Comparison of ENCODE assay signal across 8 cellular contexts in genomic region chr3:120416868-120417267, GRCh38. TPM values are rescaled to one million over a fixed set of nuclear protein-coding genes. Genes with fewer than 3 reads are reported as not detected.
A peak's percentile ranks its signal among the peaks of the same experiment; 100 is the strongest.
DNase-seq lines count a peak whose midpoint lies in the region; ATAC-seq, FAIRE-seq and TF ChIP-seq lines count a peak whose summit lies in the region.

No MANE protein-coding gene starts in this region.

- peak overlapping the region in 2 of 8 donors; percentile 17 to 28 for H3K27ac Mint-ChIP-seq in CD8-positive, alpha-beta memory T cell

- peaks cover 10 to 21% (median 14%) of the 10 kb centered on the region in 3 donors for H3K4me1 Mint-ChIP-seq in CD8-positive, alpha-beta memory T cell

- H2AFZ ChIP-seq in endothelial cell of umbilical vein (ENCODE audit: low read depth, low read length) (peak overlapping the region; percentile 35), PC-9 (no peak overlapping the region)

- H4K20me1 ChIP-seq in endothelial cell of umbilical vein (replicated peaks; ENCODE audit: control insufficient read depth, extremely low read depth, insufficient read depth, low read length): no peaks in the 10 kb centered on the region
- no peaks in the 10 kb centered on the region for H4K20me1 ChIP-seq in PC-9 (ENCODE audit: insufficient read depth)

- BruUV-seq in endothelial cell of umbilical vein (replicated peaks; lab: Mats Ljungman, UMichigan): no TSS peak
- no TSS peak for BruUV-seq in PC-9 (replicated peaks; lab: Mats Ljungman, UMichigan)

- POLR2A ChIA-PET in CD8-positive, alpha-beta memory T cell (lab: Charles Lee): interaction anchor here (1.1 to 1.6 kb wide), 2 partner anchors 67 to 322 kb away, joined by 3 to 4 read pairs; partner anchors contain the start of gene GSK3B
- POLR2A ChIA-PET in endothelial cell of umbilical vein (lab: Charles Lee): interaction anchor here (0.8 to 1.3 kb wide), 4 partner anchors 27 to 322 kb away, joined by 3 to 6 read pairs (median 4); no protein-coding TSS in a partner anchor
- POLR2A ChIA-PET in PC-9 (lab: Charles Lee; ENCODE audit: unreplicated experiment): interaction anchor here (0.5 to 0.8 kb wide), 5 partner anchors 178 to 1697 kb away, joined by 3 to 6 read pairs (median 3); no protein-coding TSS in a partner anchor

- no peak overlapping the region for H3K27ac ChIP-seq in CD8-positive, alpha-beta memory T cell (ENCODE audit: low read depth, low read length)
- H3K27ac ChIP-seq in endothelial cell of umbilical vein (ENCODE audit: insufficient read depth, low read depth, low read length): peak overlapping the region; percentile 30
- no peak overlapping the region for H3K27ac ChIP-seq in PC-9

- H3K36me3 ChIP-seq in CD8-positive, alpha-beta memory T cell (ENCODE audit: insufficient read depth, low read length): no peaks in the 10 kb centered on the region
- H3K36me3 ChIP-seq in endothelial cell of umbilical vein (ENCODE audit: control insufficient read depth in 2 of 2, extremely low read depth in 1 of 2, insufficient read depth in 2 of 2, low read length in 2 of 2): peaks cover under 1 to 11% of the 10 kb centered on the region in 2 experiments
- peaks cover 35% of the 10 kb centered on the region for H3K36me3 ChIP-seq in skeletal muscle satellite cell (ENCODE audit: insufficient read depth, low read length)
- H3K36me3 ChIP-seq in PC-9 (ENCODE audit: low read depth): no peaks in the 10 kb centered on the region

- peak; percentile 24 for ATAC-seq in GM21447 (IDR thresholded peaks at IDR 0.05; ENCODE audit: unreplicated experiment)

- H3K79me2 ChIP-seq in endothelial cell of umbilical vein (ENCODE audit: control insufficient read depth, insufficient read depth, low read length) (peaks cover 12% of the 10 kb centered on the region), PC-9 (ENCODE audit: low read depth) (no peaks in the 10 kb centered on the region)

- TF ChIP-seq CTCF in endothelial cell of umbilical vein (IDR thresholded peaks at IDR 0.05; ENCODE audit: extremely low read depth in 1 of 2, insufficient read depth in 1 of 2, low read depth in 1 of 2, low read length in 2 of 2) (no peak), PC-9 (conservative IDR thresholded peaks at IDR 0.05) (no peak)

- H3K4me3 Mint-ChIP-seq in CD8-positive, alpha-beta memory T cell: peak overlapping the region in 6 of 7 donors; percentile 81 to 93 (median 84)

- intact Hi-C loops in endothelial cell of umbilical vein (cut with micrococcal nuclease): loop anchor here (1.0 to 5.0 kb wide), 10 partner anchors 18 to 525 kb away; partner anchors contain the start of gene FSTL1
- intact Hi-C loops in PC-9 (cut with micrococcal nuclease; ENCODE audit: unreplicated experiment): loop anchor here (1.0 to 10.0 kb wide), 8 partner anchors 18 to 1532 kb away; partner anchors contain the start of gene GSK3B

- no peaks in the 10 kb centered on the region for H3K9me1 ChIP-seq in endothelial cell of umbilical vein (replicated peaks; ENCODE audit: control insufficient read depth, extremely low read depth, insufficient read depth, low read length)

- no peaks in the 10 kb centered on the region for H3K9me3 ChIP-seq in CD8-positive, alpha-beta memory T cell (ENCODE audit: low read length)
- H3K9me3 ChIP-seq in endothelial cell of umbilical vein (replicated peaks; ENCODE audit: control insufficient read depth, insufficient read depth, low read length) (no peaks in the 10 kb centered on the region), skeletal muscle satellite cell (replicated peaks; ENCODE audit: low read length) (no peaks in the 10 kb centered on the region), PC-9 (ENCODE audit: insufficient read depth, low read depth) (no peaks in the 10 kb centered on the region)

- H3K36me3 Mint-ChIP-seq in CD8-positive, alpha-beta memory T cell: no peaks in the 10 kb centered on the region

- H3K9me3 Mint-ChIP-seq in CD8-positive, alpha-beta memory T cell: no peaks in the 10 kb centered on the region

- TF ChIP-seq POLR2A in endothelial cell of umbilical vein (IDR thresholded peaks at IDR 0.05; ENCODE audit: low read depth, low read length): no peak

- peaks cover 5% of the 10 kb centered on the region for H3K4me1 ChIP-seq in CD8-positive, alpha-beta memory T cell (ENCODE audit: insufficient read depth, low read length)
- H3K4me1 ChIP-seq in endothelial cell of umbilical vein (ENCODE audit: control insufficient read depth, extremely low read depth, insufficient read depth, low read length) (peaks cover 29% of the 10 kb centered on the region), skeletal muscle satellite cell (ENCODE audit: control insufficient read depth, insufficient read depth, low read length) (peaks cover 31% of the 10 kb centered on the region), PC-9 (replicated peaks; ENCODE audit: insufficient read depth) (peaks cover 11% of the 10 kb centered on the region)

- H3K27me3 ChIP-seq in CD8-positive, alpha-beta memory T cell (ENCODE audit: insufficient read depth, low read length, poor library complexity, severe bottlenecking): no peaks in the 10 kb centered on the region
- H3K27me3 ChIP-seq in endothelial cell of umbilical vein (ENCODE audit: control insufficient read depth in 2 of 2, insufficient read depth in 2 of 2, low read length in 2 of 2): no peaks in the 10 kb centered on the region
- H3K27me3 ChIP-seq in skeletal muscle satellite cell (ENCODE audit: control insufficient read depth, insufficient read depth, low read length): no peaks in the 10 kb centered on the region
- no peaks in the 10 kb centered on the region for H3K27me3 ChIP-seq in PC-9 (ENCODE audit: insufficient read depth, low read depth)

- H3K9me2 ChIP-seq in PC-9 (ENCODE audit: insufficient read depth): no peaks in the 10 kb centered on the region

- FAIRE-seq in endothelial cell of umbilical vein (lab: Jason Lieb, UNC): no peak

- DNase-seq in CD8-positive, alpha-beta memory T cell: no peak
- no peak for DNase-seq in Jurkat, Clone E6-1 (ENCODE audit: low read depth, low spot score)
- no peak for DNase-seq in endothelial cell of umbilical vein (ENCODE audit: low read depth, low spot score)
- DNase-seq in PC-9: no peak
- DNase-seq in cerebellar nuclear complex (lab: John Stamatoyannopoulos, UW): no peak
- no peak for DNase-seq in stimulated activated CD4-positive, alpha-beta T cell treated with anti-CD3 and anti-CD28 coated beads, Interleukin-2, amount 100 ng/mL, for 24 hours

- H3K9ac ChIP-seq in endothelial cell of umbilical vein (replicated peaks; ENCODE audit: extremely low read depth, insufficient read depth, low read length) (no peak overlapping the region), skeletal muscle satellite cell (ENCODE audit: low read depth, low read length) (peak overlapping the region; percentile 24)

- no peak overlapping the region for H3K4me3 ChIP-seq in CD8-positive, alpha-beta memory T cell (ENCODE audit: low read length)
- H3K4me3 ChIP-seq in Jurkat, Clone E6-1 (ENCODE audit: low read length): peak overlapping the region; percentile 58
- H3K4me3 ChIP-seq in endothelial cell of umbilical vein (replicated peaks in 1 of 3; ENCODE audit: insufficient read depth in 1 of 3, low read depth in 1 of 3, low read length in 3 of 3) (no peak overlapping the region), skeletal muscle satellite cell (ENCODE audit: low read length) (peak overlapping the region; percentile 3), PC-9 (no peak overlapping the region)

- no peak overlapping the region for H3K4me2 ChIP-seq in endothelial cell of umbilical vein (ENCODE audit: insufficient read depth, low read length)
- peak overlapping the region; percentile 46 for H3K4me2 ChIP-seq in skeletal muscle satellite cell (ENCODE audit: low read length)
- no peak overlapping the region for H3K4me2 ChIP-seq in PC-9

- H3F3A ChIP-seq in PC-9 (ENCODE audit: insufficient read depth, low read depth): no peaks in the 10 kb centered on the region

- H3K27me3 Mint-ChIP-seq in CD8-positive, alpha-beta memory T cell: peaks cover 8 to 10% of the 10 kb centered on the region in 2 donors

- dilution Hi-C loops in endothelial cell of umbilical vein (cut with MboI; ENCODE audit: extremely low pct_ligation_motif_present, low sequenced_read_pairs): no loop called here

- CTCF ChIA-PET in CD8-positive, alpha-beta memory T cell (lab: Charles Lee): interaction anchor here (0.8 to 6.1 kb wide), 30 partner anchors 8 to 559 kb away, joined by 3 to 90 read pairs (median 4); partner anchors contain the start of genes GSK3B, GTF2E1, LRRC58 and RABL3
- CTCF ChIA-PET in endothelial cell of umbilical vein (lab: Charles Lee): interaction anchor here (0.7 to 9.5 kb wide), 39 partner anchors 8 to 525 kb away, joined by 3 to 367 read pairs (median 5); partner anchors contain the start of genes FSTL1 and LRRC58
- CTCF ChIA-PET in PC-9 (lab: Charles Lee): interaction anchor here (0.6 to 3.1 kb wide), 13 partner anchors 16 to 378 kb away, joined by 3 to 29 read pairs (median 5); partner anchors contain the start of gene FSTL1

TF ChIP-seq in endothelial cell of umbilical vein, 7 proteins besides CTCF, POLR2A, EP300 and RAD21 (continues in another document):
- TF ChIP-seq FOS (IDR thresholded peaks at IDR 0.05; ENCODE audit: borderline replicate concordance, insufficient read depth, low read length): no peak
- TF ChIP-seq GATA2 (IDR thresholded peaks at IDR 0.05; ENCODE audit: insufficient read depth, insufficient read length, low read depth, low read length): no peak
- TF ChIP-seq, protein P1, sequence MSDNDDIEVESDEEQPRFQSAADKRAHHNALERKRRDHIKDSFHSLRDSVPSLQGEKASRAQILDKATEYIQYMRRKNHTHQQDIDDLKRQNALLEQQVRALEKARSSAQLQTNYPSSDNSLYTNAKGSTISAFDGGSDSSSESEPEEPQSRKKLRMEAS (IDR thresholded peaks at IDR 0.05; ENCODE audit: insufficient read depth, insufficient read length): no peak
- TF ChIP-seq JUN (IDR thresholded peaks at IDR 0.05; ENCODE audit: borderline replicate concordance, insufficient read depth, insufficient read length, low read depth): no peak
- no peak for TF ChIP-seq MYC (IDR thresholded peaks at IDR 0.05; ENCODE audit: low read depth, low read length)
- TF ChIP-seq POLR2AphosphoS5 (IDR thresholded peaks at IDR 0.05; ENCODE audit: insufficient read depth, low read depth, low read length): no peak

RNA-seq across cellular contexts. Expression of gene FSTL1, which starts 33.9 kb away (rescaled TPM):
- under 1 TPM; 0.09 to 0.53 TPM for total RNA-seq in CD8-positive, alpha-beta memory T cell
- not detected for polyA plus RNA-seq in CD8-positive, alpha-beta memory T cell
- 25.6 TPM for polyA plus RNA-seq in Jurkat, Clone E6-1 (2012; ENCODE audit: insufficient read depth, insufficient read length)
- total RNA-seq in endothelial cell of umbilical vein: 522 and 562 TPM in 2 replicates
- 235 and 237 TPM in 2 replicates for polyA plus RNA-seq in endothelial cell of umbilical vein
- polyA plus RNA-seq in endothelial cell of umbilical vein (2011; cell fraction: cytosol; rRNA removed): 250 and 312 TPM in 2 replicates
- polyA plus RNA-seq in endothelial cell of umbilical vein (2011; cell fraction: nucleus; rRNA removed): 299 and 313 TPM in 2 replicates
- polyA plus RNA-seq in endothelial cell of umbilical vein (2012): 670 and 901 TPM in 2 replicates
- polyA minus RNA-seq in endothelial cell of umbilical vein: 697 and 971 TPM in 2 replicates
- 5.9 TPM for polyA minus RNA-seq in endothelial cell of umbilical vein (2011; cell fraction: cytosol; rRNA and poly(A)+ RNA removed)
- polyA minus RNA-seq in endothelial cell of umbilical vein (2011; cell fraction: nucleus; rRNA and poly(A)+ RNA removed): 149 and 281 TPM in 2 replicates
- 667 and 754 TPM in 2 replicates for total RNA-seq in skeletal muscle satellite cell (2012; rRNA removed)
- 225 and 256 TPM in 2 replicates for total RNA-seq in PC-9 (2021)

Comparison
In these comparisons a context has a peak if more than half of its experiments do, and no peak if none do; other contexts are left out.
1. H3K4me3 ChIP-seq: peak in Jurkat, Clone E6-1 (single experiment) and skeletal muscle satellite cell (single experiment); none in CD8-positive, alpha-beta memory T cell (single experiment), endothelial cell of umbilical vein (0 of 3) and PC-9 (single experiment).
2. RNA of gene FSTL1, which starts 33.9 kb away (total RNA-seq): 522 to 562 TPM in endothelial cell of umbilical vein and 225 to 256 TPM in PC-9; 0.09 to 0.53 TPM in CD8-positive, alpha-beta memory T cell; every median in the first group is over 100 times any median in the second.